ENCODE assay signal across 2 cellular contexts in the genomic region with DNA sequence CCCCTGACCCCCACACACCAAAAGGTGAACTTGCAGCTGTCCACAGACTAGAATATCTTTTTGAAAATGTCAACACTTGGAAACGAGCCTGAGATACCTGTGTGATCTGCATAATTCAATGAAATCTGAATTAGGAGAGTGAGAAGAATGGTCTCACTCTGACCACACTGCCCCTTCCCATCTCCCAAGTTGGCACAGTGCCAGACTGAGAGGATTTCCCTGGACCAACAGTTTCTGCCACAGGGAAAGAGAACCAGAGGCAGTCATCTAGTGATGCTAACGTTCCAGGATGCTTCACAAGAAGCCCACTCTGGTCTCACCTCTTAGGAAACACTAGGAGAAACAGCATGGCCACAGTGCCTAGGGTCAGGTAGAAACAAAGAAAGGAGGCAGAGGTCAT.
A peak's percentile ranks its signal among the peaks of the same experiment; 100 is the strongest.
TF ChIP-seq lines count a peak whose summit lies in the region.

No MANE protein-coding gene starts in this region.

TF ChIP-seq in Ishikawa, 13 proteins besides CTCF, POLR2A, EP300 and RAD21 (continued from another document):
- TF ChIP-seq TAF1 (IDR thresholded peaks at IDR 0.05; ENCODE audit: low read depth) (no peak), NFIC (IDR thresholded peaks at IDR 0.05) (0 out of 2 replicates have a peak, but pooled peaks have one; percentile 29), REST (IDR thresholded peaks at IDR 0.05; ENCODE audit: low read depth) (no peak), CREB1 (IDR thresholded peaks at IDR 0.05; ENCODE audit: low read depth) (no peak), CEBPB (IDR thresholded peaks at IDR 0.05) (no peak)
- TF ChIP-seq, protein P1, sequence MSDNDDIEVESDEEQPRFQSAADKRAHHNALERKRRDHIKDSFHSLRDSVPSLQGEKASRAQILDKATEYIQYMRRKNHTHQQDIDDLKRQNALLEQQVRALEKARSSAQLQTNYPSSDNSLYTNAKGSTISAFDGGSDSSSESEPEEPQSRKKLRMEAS (IDR thresholded peaks at IDR 0.05) = no peak
TF ChIP-seq in Ishikawa: peak in this region for 1.

TF ChIP-seq in K562, 482 proteins besides CTCF, POLR2A, EP300 and RAD21 (continued from another document):
- no peak for TF ChIP-seq KHSRP (IDR thresholded peaks at IDR 0.05)
- TF ChIP-seq TSC22D4 (tag; IDR thresholded peaks at IDR 0.05) = no peak
- TF ChIP-seq, protein P2, sequence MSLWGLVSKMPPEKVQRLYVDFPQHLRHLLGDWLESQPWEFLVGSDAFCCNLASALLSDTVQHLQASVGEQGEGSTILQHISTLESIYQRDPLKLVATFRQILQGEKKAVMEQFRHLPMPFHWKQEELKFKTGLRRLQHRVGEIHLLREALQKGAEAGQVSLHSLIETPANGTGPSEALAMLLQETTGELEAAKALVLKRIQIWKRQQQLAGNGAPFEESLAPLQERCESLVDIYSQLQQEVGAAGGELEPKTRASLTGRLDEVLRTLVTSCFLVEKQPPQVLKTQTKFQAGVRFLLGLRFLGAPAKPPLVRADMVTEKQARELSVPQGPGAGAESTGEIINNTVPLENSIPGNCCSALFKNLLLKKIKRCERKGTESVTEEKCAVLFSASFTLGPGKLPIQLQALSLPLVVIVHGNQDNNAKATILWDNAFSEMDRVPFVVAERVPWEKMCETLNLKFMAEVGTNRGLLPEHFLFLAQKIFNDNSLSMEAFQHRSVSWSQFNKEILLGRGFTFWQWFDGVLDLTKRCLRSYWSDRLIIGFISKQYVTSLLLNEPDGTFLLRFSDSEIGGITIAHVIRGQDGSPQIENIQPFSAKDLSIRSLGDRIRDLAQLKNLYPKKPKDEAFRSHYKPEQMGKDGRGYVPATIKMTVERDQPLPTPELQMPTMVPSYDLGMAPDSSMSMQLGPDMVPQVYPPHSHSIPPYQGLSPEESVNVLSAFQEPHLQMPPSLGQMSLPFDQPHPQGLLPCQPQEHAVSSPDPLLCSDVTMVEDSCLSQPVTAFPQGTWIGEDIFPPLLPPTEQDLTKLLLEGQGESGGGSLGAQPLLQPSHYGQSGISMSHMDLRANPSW (CRISPR knock-in tag; IDR thresholded peaks at IDR 0.05) = no peak
- TF ChIP-seq TCF7 (IDR thresholded peaks at IDR 0.05; ENCODE audit: borderline replicate concordance) = no peak
- TF ChIP-seq SIX5 (IDR thresholded peaks at IDR 0.05; ENCODE audit: borderline replicate concordance in 1 of 2, insufficient read depth in 1 of 2, low read depth in 1 of 2, low read length in 2 of 2) = no peak
- peak; percentile 86 for TF ChIP-seq NFIX (CRISPR knock-in tag; IDR thresholded peaks at IDR 0.05; ENCODE audit: low read depth)
- TF ChIP-seq HSF4 (CRISPR knock-in tag; IDR thresholded peaks at IDR 0.05; ENCODE audit: borderline replicate concordance) = no peak
- no peak for TF ChIP-seq DNMT1 (IDR thresholded peaks at IDR 0.05)
